ENCODE assay signal across 1 cellular context in genomic region chr1:183004146-183004545, GRCh38.
TF ChIP-seq lines count a peak whose summit lies in the region.

No MANE protein-coding gene starts in this region.

TF ChIP-seq in GM23338, 12 proteins besides CTCF, POLR2A, EP300 and RAD21 (continued from another document):
- TF ChIP-seq ZNF462 (CRISPR knock-in tag; IDR thresholded peaks at IDR 0.05) (no peak), ZNF331 (CRISPR knock-in tag; IDR thresholded peaks at IDR 0.05; ENCODE audit: low read depth) (no peak), POLR2AphosphoS5 (IDR thresholded peaks at IDR 0.05; ENCODE audit: low read depth) (no peak), ZNF114 (CRISPR knock-in tag; IDR thresholded peaks at IDR 0.05) (no peak), EZH2phosphoT487 (IDR thresholded peaks at IDR 0.05; ENCODE audit: unreplicated experiment) (no peak), JUNB (IDR thresholded peaks at IDR 0.05; ENCODE audit: unreplicated experiment) (no peak), NANOG (IDR thresholded peaks at IDR 0.05; ENCODE audit: borderline replicate concordance) (no peak), STAT1 (IDR thresholded peaks at IDR 0.05; ENCODE audit: unreplicated experiment) (no peak), EZH2 (IDR thresholded peaks at IDR 0.05; ENCODE audit: low read depth, unreplicated experiment) (no peak), REST (IDR thresholded peaks at IDR 0.05; ENCODE audit: unreplicated experiment) (no peak), ETS1 (IDR thresholded peaks at IDR 0.05) (no peak)
